Comparison of ENCODE assay signal across 8 cellular contexts in genomic region chr20:50790651-50791277, GRCh38. TPM values are rescaled to one million over a fixed set of nuclear protein-coding genes. Genes with fewer than 3 reads are reported as not detected.
A peak's percentile ranks its signal among the peaks of the same experiment; 100 is the strongest.
DNase-seq lines count a peak whose midpoint lies in the region; ATAC-seq and TF ChIP-seq lines count a peak whose summit lies in the region.

No MANE protein-coding gene starts in this region.

- CTCF ChIA-PET in IMR-90 (lab: Yijun Ruan, JAX): interaction anchor here (0.6 to 1.6 kb wide), 8 partner anchors 24 to 804 kb away, joined by 3 to 11 read pairs (median 4); partner anchors contain the start of gene ADNP

- peak; percentile 82 for TF ChIP-seq CTCF in IMR-90 (conservative IDR thresholded peaks at IDR 0.05; ENCODE audit: low read depth, low read length)
- TF ChIP-seq CTCF in fibroblast of villous mesenchyme (IDR thresholded peaks at IDR 0.05; ENCODE audit: insufficient read depth, low read depth, low read length): peak; percentile 77

- no peak overlapping the region for H3K4me3 ChIP-seq in IMR-90 (ENCODE audit: insufficient read depth, low read depth, low read length)
- no peak overlapping the region for H3K4me3 ChIP-seq in fibroblast of villous mesenchyme (ENCODE audit: low read depth, low read length)
- no peak overlapping the region for H3K4me3 ChIP-seq in neuronal stem cell (ENCODE audit: low read length in 2 of 2)

- H3K36me3 ChIP-seq in IMR-90 (ENCODE audit: control insufficient read depth, insufficient read depth, low read length) (no peaks in the 10 kb centered on the region), neuronal stem cell (replicated peaks in 1 of 2; ENCODE audit: control insufficient read depth in 2 of 2, insufficient read depth in 2 of 2, low read length in 2 of 2) (no peaks in the 10 kb centered on the region)

- peak; percentile 53 for TF ChIP-seq RAD21 in IMR-90 (IDR thresholded peaks at IDR 0.05; ENCODE audit: low read length)

- H2BK20ac ChIP-seq in IMR-90 (ENCODE audit: low read depth, low read length): peak overlapping the region; percentile 75

- H2AFZ ChIP-seq in IMR-90 (replicated peaks; ENCODE audit: low read length, poor library complexity) (peak overlapping the region; percentile 96), neuronal stem cell (ENCODE audit: low read length) (peak overlapping the region; percentile 86)

- no peaks in the 10 kb centered on the region for H3K9me3 ChIP-seq in IMR-90 (ENCODE audit: control insufficient read depth, insufficient read depth, low read length)
- H3K9me3 ChIP-seq in neuronal stem cell (replicated peaks in 1 of 2; ENCODE audit: control insufficient read depth in 2 of 2, insufficient read depth in 1 of 2, low read depth in 1 of 2, low read length in 2 of 2): no peaks in the 10 kb centered on the region

- H3K4ac ChIP-seq in IMR-90 (ENCODE audit: low read depth, low read length) (peak overlapping the region; percentile 89), neuronal stem cell (ENCODE audit: low read length) (no peak overlapping the region)

- dilution Hi-C loops in IMR-90 (cut with HindIII; ENCODE audit: low sequenced_read_pairs, unreplicated experiment): no loop called here

- no peak overlapping the region for H2BK12ac ChIP-seq in neuronal stem cell (ENCODE audit: low read length)

- H3K4me2 ChIP-seq in IMR-90 (ENCODE audit: low read depth, low read length): peak overlapping the region; percentile 3; the same call in 1 of the 2 replicates
- no peak overlapping the region for H3K4me2 ChIP-seq in neuronal stem cell (ENCODE audit: insufficient read depth, low read length, poor library complexity, severe bottlenecking)

- H3K27me3 ChIP-seq in IMR-90 (ENCODE audit: control insufficient read depth, insufficient read depth, low read length): no peaks in the 10 kb centered on the region
- H3K27me3 ChIP-seq in neuronal stem cell (ENCODE audit: control insufficient read depth in 3 of 3, insufficient read depth in 3 of 3, low read depth in 1 of 3, low read length in 3 of 3): no peaks in the 10 kb centered on the region

- peaks cover 4% of the 10 kb centered on the region for H3K9me1 ChIP-seq in IMR-90 (ENCODE audit: insufficient read depth, low read length)

- ATAC-seq in GM21515 (IDR thresholded peaks at IDR 0.05; ENCODE audit: unreplicated experiment) (peak; percentile 52), IMR-90 (ENCODE audit: low read depth) (peak; percentile 79)

- H4K8ac ChIP-seq in IMR-90 (ENCODE audit: low read depth in 2 of 2, low read length in 2 of 2) (peak overlapping the region; percentile 98), neuronal stem cell (ENCODE audit: low read depth, low read length) (no peak overlapping the region)

- peak overlapping the region; percentile 58; the same call in 1 of the 2 replicates for H3K23ac ChIP-seq in IMR-90 (ENCODE audit: low read depth, low read length)
- peak overlapping the region; percentile 25 for H3K23ac ChIP-seq in neuronal stem cell (ENCODE audit: low read depth, low read length, poor library complexity)

- H2BK15ac ChIP-seq in IMR-90 (ENCODE audit: low read depth, low read length) (peak overlapping the region; percentile 88; the same call in 2 of the 3 replicates), neuronal stem cell (ENCODE audit: low read length) (peak overlapping the region; percentile 23)

- H3K4me1 ChIP-seq in IMR-90 (ENCODE audit: control insufficient read depth, insufficient read depth, low read length) (peaks cover 17% of the 10 kb centered on the region), neuronal stem cell (ENCODE audit: control insufficient read depth in 2 of 2, insufficient read depth in 1 of 2, low read depth in 1 of 2, low read length in 2 of 2) (peaks cover 6 to 13% of the 10 kb centered on the region in 2 donors)

- H2AK9ac ChIP-seq in IMR-90 (replicated peaks; ENCODE audit: low read depth, low read length, poor library complexity): peak overlapping the region; percentile 98

- H3K27ac ChIP-seq in IMR-90 (ENCODE audit: insufficient read depth, low read length): peak overlapping the region; percentile 77
- H3K27ac ChIP-seq in neuronal stem cell (replicated peaks; ENCODE audit: low read length): peak overlapping the region; percentile 49

- in situ Hi-C loops in IMR-90 (cut with MboI; ENCODE audit: low sequenced_read_pairs): loop anchor here (10.0 kb wide), 1 partner anchor 534 kb away; no protein-coding TSS in a partner anchor

- 21% methylated on average over 7 of the region's 23 CpGs; no CpG with 5 or more reads in 1 of the 2 experiments for WGBS in IMR-90 (ENCODE audit: extremely low coverage in 2 of 2, insufficient read length in 1 of 2), 2 experiments
- WGBS in neuronal stem cell (ENCODE audit: extremely low coverage in 2 of 2, insufficient read length in 2 of 2, insufficient replicate concordance in 1 of 2), 2 donors: no CpG with 5 or more reads among the region's 23 CpGs

- H3K56ac ChIP-seq in IMR-90 (ENCODE audit: extremely low read depth, insufficient read depth, low read length): peak overlapping the region; percentile 70

- H3K14ac ChIP-seq in IMR-90 (replicated peaks; ENCODE audit: low read depth, low read length) (peak overlapping the region; percentile 91), neuronal stem cell (ENCODE audit: low read length) (no peak overlapping the region)

- peak overlapping the region; percentile 98 for H2AK5ac ChIP-seq in IMR-90 (ENCODE audit: low read depth, low read length)
- no peak overlapping the region for H2AK5ac ChIP-seq in neuronal stem cell (ENCODE audit: low read depth, low read length)

- H4K20me1 ChIP-seq in IMR-90 (ENCODE audit: insufficient read depth, low read length): no peaks in the 10 kb centered on the region

- H2BK120ac ChIP-seq in IMR-90 (ENCODE audit: low read depth, low read length): peak overlapping the region; percentile 89
- peak overlapping the region; percentile 2 for H2BK120ac ChIP-seq in neuronal stem cell (ENCODE audit: low read depth, low read length)

- H3K18ac ChIP-seq in IMR-90 (ENCODE audit: low read depth, low read length) (peak overlapping the region; percentile 38), neuronal stem cell (ENCODE audit: low read length) (peak overlapping the region; percentile 88)

- H4K5ac ChIP-seq in IMR-90 (ENCODE audit: low read depth, low read length): peak overlapping the region; percentile 95

- peak overlapping the region; percentile 89 for H4K91ac ChIP-seq in IMR-90 (ENCODE audit: insufficient read depth, low read depth, low read length)
- H4K91ac ChIP-seq in neuronal stem cell (ENCODE audit: low read depth, low read length, poor library complexity): no peak overlapping the region

- no TSS peak for BruUV-seq in IMR-90 (replicated peaks; lab: Mats Ljungman, UMichigan)

- H3K9ac ChIP-seq in IMR-90 (ENCODE audit: low read depth, low read length) (peak overlapping the region; percentile 66), neuronal stem cell (ENCODE audit: low read depth, low read length, poor library complexity) (no peak overlapping the region)

- DNase-seq in DMS53 (lab: John Stamatoyannopoulos, UW) (peak; percentile 93), IMR-90 (peak; percentile 85), RPMI8226 (peak; percentile 90), fibroblast of villous mesenchyme (ENCODE audit: low read depth) (peak; percentile 82), neuronal stem cell (ENCODE audit: low spot score) (peak; percentile 76), stromal cell of bone marrow (ENCODE audit: low read depth) (peak; percentile 75)
- DNase-seq in activated effector memory CD4-positive, alpha-beta T cell treated with anti-CD3 and anti-CD28 coated beads, Interleukin-2, amount 50 U/mL, for 16 hours: peak; percentile 92

- H3K79me1 ChIP-seq in IMR-90 (ENCODE audit: low read depth in 1 of 2, low read length in 2 of 2): peaks cover 3 to 5% of the 10 kb centered on the region in 2 experiments; a peak in 3 of 4 replicates
- no peaks in the 10 kb centered on the region for H3K79me1 ChIP-seq in neuronal stem cell (ENCODE audit: low read depth, low read length)

- POLR2A ChIA-PET in IMR-90 (lab: Charles Lee; ENCODE audit: unreplicated experiment): interaction anchor here (0.6 to 1.0 kb wide), 3 partner anchors 8 to 138 kb away, joined by 3 to 6 read pairs (median 4); no protein-coding TSS in a partner anchor

- peak; percentile 42; the same call in 1 of the 2 replicates for TF ChIP-seq POLR2A in IMR-90 (IDR thresholded peaks at IDR 0.05; ENCODE audit: low read depth, low read length)

- intact Hi-C loops in IMR-90 (cut with micrococcal nuclease): loop anchor here (5.0 kb wide), 1 partner anchor 517 kb away; no protein-coding TSS in a partner anchor

- H2BK5ac ChIP-seq in IMR-90 (ENCODE audit: low read depth, low read length, poor library complexity, severe bottlenecking): peak overlapping the region; percentile 59
- no peak overlapping the region for H2BK5ac ChIP-seq in neuronal stem cell (ENCODE audit: low read length)

TF ChIP-seq in IMR-90, 13 proteins besides CTCF, POLR2A, EP300 and RAD21 (continues in another document):
- TF ChIP-seq RFX5 (IDR thresholded peaks at IDR 0.05; ENCODE audit: low read depth, low read length): no peak
- TF ChIP-seq SMC3 (IDR thresholded peaks at IDR 0.05; ENCODE audit: low read depth, low read length): peak; percentile 54
- no peak for TF ChIP-seq USF2 (IDR thresholded peaks at IDR 0.05; ENCODE audit: low read depth, low read length)
- no peak for TF ChIP-seq FOS (IDR thresholded peaks at IDR 0.05; ENCODE audit: low read depth, low read length)
- TF ChIP-seq BHLHE40 (IDR thresholded peaks at IDR 0.05; ENCODE audit: low read depth, low read length): no peak
- TF ChIP-seq MAFK (IDR thresholded peaks at IDR 0.05; ENCODE audit: low read depth, low read length): no peak
- no peak for TF ChIP-seq CEBPB (IDR thresholded peaks at IDR 0.05; ENCODE audit: low read depth, low read length)

RNA-seq across cellular contexts. Expression of gene BCAS4, which starts 4.1 kb away (rescaled TPM):
- total RNA-seq in IMR-90 (2012; rRNA removed) (40.0 and 47.5 TPM in 2 replicates), fibroblast of villous mesenchyme (7.3 and 11.9 TPM in 2 replicates)
- 42.7 and 46.9 TPM in 2 replicates for polyA plus RNA-seq in IMR-90 (2012; rRNA removed)
- 29.3 and 63.1 TPM in 2 replicates for polyA plus RNA-seq in IMR-90 (2012; cell fraction: cytosol; rRNA removed)
- 24.3 and 25.0 TPM in 2 replicates for polyA plus RNA-seq in IMR-90 (2012; cell fraction: nucleus; rRNA removed; ENCODE audit: low replicate concordance)
- 17.8 TPM for polyA plus RNA-seq in neuronal stem cell (2013, experiment 1 of 2)
- 14.9 TPM for polyA plus RNA-seq in neuronal stem cell (2013, experiment 2 of 2)

RNA-seq across cellular contexts. Expression of gene PARD6B, which starts 59.4 kb away (rescaled TPM):
- total RNA-seq in IMR-90 (2012; rRNA removed): 0.90 and 1.4 TPM in 2 replicates
- polyA plus RNA-seq in IMR-90 (2012; rRNA removed): 0.14 and 0.17 TPM in 2 replicates
- polyA plus RNA-seq in IMR-90 (2012; cell fraction: cytosol; rRNA removed): 0.05 and 0.08 TPM in 2 replicates
- polyA plus RNA-seq in IMR-90 (2012; cell fraction: nucleus; rRNA removed; ENCODE audit: low replicate concordance): 0.07 and 0.25 TPM in 2 replicates
- 1.6 and 6.5 TPM in 2 replicates for total RNA-seq in fibroblast of villous mesenchyme
- polyA plus RNA-seq in neuronal stem cell (2013, experiment 1 of 2): 9.2 TPM
- polyA plus RNA-seq in neuronal stem cell (2013, experiment 2 of 2): 10.3 TPM
